In genomic region chr15:39778031-39778430, GRCh38 we compare ENCODE assay signal across 16 cellular contexts.
"Had no signal": no experiment of that assay in that cellular context is flagged by ENCODE, and none has a peak within 500 bp of the region (broad histone marks: within the 10 kb centered on the region; RNA-seq: fewer than 3 reads in every experiment).

No MANE protein-coding gene starts in this region.

- H3K9me3 Mint-ChIP-seq: activated naive CD4-positive, alpha-beta T cell treated with anti-CD3 and anti-CD28 coated beads, Interleukin-2, amount 50 U/mL, for 72 hours; naive thymus-derived CD4-positive, alpha-beta T cell had no signal

- H3K36me3 Mint-ChIP-seq: naive thymus-derived CD4-positive, alpha-beta T cell had no signal

- H3K27ac Mint-ChIP-seq: activated naive CD4-positive, alpha-beta T cell treated with anti-CD3 and anti-CD28 coated beads, Interleukin-2, amount 50 U/mL, for 72 hours; T-helper 17 cell had no signal

- H3K4me3 Mint-ChIP-seq: naive thymus-derived CD4-positive, alpha-beta T cell; T-helper 17 cell had no signal

- H3K27ac ChIP-seq: esophagus muscularis mucosa, ovary, stomach, thoracic aorta had no signal

- H3K27me3 Mint-ChIP-seq: T-helper 17 cell had no signal

- ATAC-seq: activated CD4-positive, CD25-positive, alpha-beta regulatory T cell treated with anti-CD3 and anti-CD28 coated beads, Interleukin-2, amount 50 U/mL, for 24 hours; activated naive CD4-positive, alpha-beta T cell treated with anti-CD3 and anti-CD28 coated beads, Interleukin-2, amount 50 U/mL, for 72 hours; left cardiac atrium; naive thymus-derived CD4-positive, alpha-beta T cell; T-helper 17 cell had no signal

- H3K4me3 ChIP-seq: esophagus muscularis mucosa, lung, ovary, stomach, thoracic aorta had no signal

- H3K9me3 ChIP-seq: esophagus muscularis mucosa, ovary, stomach, thoracic aorta had no signal

- H3K36me3 ChIP-seq: esophagus muscularis mucosa, ovary, stomach, thoracic aorta had no signal

- H3K27me3 ChIP-seq: esophagus muscularis mucosa, ovary, stomach had no signal

- DNase-seq: activated effector memory CD4-positive, alpha-beta T cell treated with anti-CD3 and anti-CD28 coated beads, Interleukin-2, amount 50 U/mL, for 16 hours; activated T-cell treated with anti-CD3 and anti-CD28 coated beads, Interleukin-2, amount 50 U/mL, for 1 hour; amygdala; glutamatergic neuron; left cardiac atrium; naive thymus-derived CD4-positive, alpha-beta T cell; ovary; stimulated activated CD4-positive, alpha-beta T cell treated with anti-CD3 and anti-CD28 coated beads, Interleukin-15, amount 100 ng/mL, for 24 hours; stimulated activated CD4-positive, alpha-beta T cell treated with anti-CD3 and anti-CD28 coated beads, Interleukin-4, amount 100 ng/mL, for 24 hours; stomach; T-helper 17 cell had no signal
